ENCODE assay signal across 1 cellular context in the genomic region with DNA sequence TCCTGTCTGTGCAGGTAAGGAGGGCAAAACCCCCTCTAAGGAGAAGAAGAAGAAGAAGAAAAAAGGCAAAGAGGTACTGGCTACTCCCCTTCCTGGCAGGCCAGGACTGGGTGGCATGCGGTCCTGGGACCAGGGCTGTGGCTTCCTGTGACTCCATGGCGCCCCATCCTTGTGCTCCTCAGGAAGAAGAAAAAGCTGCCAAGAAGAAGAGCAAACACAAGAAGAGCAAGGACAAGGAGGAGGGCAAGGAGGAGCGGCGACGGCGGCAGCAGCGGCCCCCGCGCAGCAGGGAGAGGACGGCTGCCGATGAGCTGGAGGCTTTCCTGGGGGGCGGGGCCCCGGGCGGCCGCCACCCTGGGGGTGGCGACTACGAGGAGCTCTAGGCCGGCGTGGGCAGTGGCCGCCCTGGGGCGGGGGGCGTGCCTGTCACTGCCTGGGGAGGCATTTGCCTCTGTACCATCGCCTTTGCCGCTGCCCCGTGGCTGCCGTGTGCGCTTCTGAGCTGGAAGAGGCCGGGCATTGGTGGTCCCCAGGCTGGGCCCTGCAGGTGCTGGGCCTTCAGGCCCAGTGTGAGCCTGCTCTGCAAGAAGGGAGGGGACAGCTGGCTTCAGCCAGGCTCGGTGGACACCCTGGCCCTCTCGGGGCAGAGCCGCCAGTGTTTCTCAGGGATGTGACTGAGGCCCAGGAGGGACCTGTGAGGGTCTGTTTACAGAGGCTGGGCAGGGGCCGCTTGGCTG.
TF ChIP-seq lines count a peak whose summit lies in the region.

No MANE protein-coding gene starts in this region.

TF ChIP-seq in HEK293, 187 proteins besides CTCF, POLR2A, EP300 and RAD21 (continued from another document):
- TF ChIP-seq ZNF37A (tag by site-specific recombination; IDR thresholded peaks at IDR 0.05) (no peak), ZBTB17 (tag by site-specific recombination; IDR thresholded peaks at IDR 0.05) (no peak; the same call in 1 of the 2 replicates), KLF1 (tag by site-specific recombination; IDR thresholded peaks at IDR 0.05) (peak; percentile 77), SCRT1 (tag by site-specific recombination; IDR thresholded peaks at IDR 0.05; ENCODE audit: borderline replicate concordance) (no peak), SETDB1 (IDR thresholded peaks at IDR 0.05; ENCODE audit: insufficient read length, low read length) (no peak), ZIC2 (tag by site-specific recombination; IDR thresholded peaks at IDR 0.05) (peak; percentile 86), TCF7L2 (IDR thresholded peaks at IDR 0.05; ENCODE audit: borderline replicate concordance, low read depth, low read length) (no peak), ZFP41 (tag by site-specific recombination; IDR thresholded peaks at IDR 0.05; ENCODE audit: borderline replicate concordance) (no peak), ZNF138 (tag by site-specific recombination; IDR thresholded peaks at IDR 0.05; ENCODE audit: borderline replicate concordance) (no peak), ZNF623 (tag by site-specific recombination; IDR thresholded peaks at IDR 0.05) (no peak), ZNF350 (tag by site-specific recombination; IDR thresholded peaks at IDR 0.05) (no peak), KLF8 (tag by site-specific recombination; IDR thresholded peaks at IDR 0.05) (peak; percentile 48; the same call in 1 of the 2 replicates), ZNF19 (tag by site-specific recombination; IDR thresholded peaks at IDR 0.05; ENCODE audit: low read depth) (no peak), ZNF175 (tag by site-specific recombination; IDR thresholded peaks at IDR 0.05) (no peak), SP2 (tag by site-specific recombination; IDR thresholded peaks at IDR 0.05) (peak; percentile 40)
- TF ChIP-seq, protein P1, sequence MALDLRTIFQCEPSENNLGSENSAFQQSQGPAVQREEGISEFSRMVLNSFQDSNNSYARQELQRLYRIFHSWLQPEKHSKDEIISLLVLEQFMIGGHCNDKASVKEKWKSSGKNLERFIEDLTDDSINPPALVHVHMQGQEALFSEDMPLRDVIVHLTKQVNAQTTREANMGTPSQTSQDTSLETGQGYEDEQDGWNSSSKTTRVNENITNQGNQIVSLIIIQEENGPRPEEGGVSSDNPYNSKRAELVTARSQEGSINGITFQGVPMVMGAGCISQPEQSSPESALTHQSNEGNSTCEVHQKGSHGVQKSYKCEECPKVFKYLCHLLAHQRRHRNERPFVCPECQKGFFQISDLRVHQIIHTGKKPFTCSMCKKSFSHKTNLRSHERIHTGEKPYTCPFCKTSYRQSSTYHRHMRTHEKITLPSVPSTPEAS (tag by site-specific recombination; IDR thresholded peaks at IDR 0.05) = no peak
- TF ChIP-seq, protein P2, sequence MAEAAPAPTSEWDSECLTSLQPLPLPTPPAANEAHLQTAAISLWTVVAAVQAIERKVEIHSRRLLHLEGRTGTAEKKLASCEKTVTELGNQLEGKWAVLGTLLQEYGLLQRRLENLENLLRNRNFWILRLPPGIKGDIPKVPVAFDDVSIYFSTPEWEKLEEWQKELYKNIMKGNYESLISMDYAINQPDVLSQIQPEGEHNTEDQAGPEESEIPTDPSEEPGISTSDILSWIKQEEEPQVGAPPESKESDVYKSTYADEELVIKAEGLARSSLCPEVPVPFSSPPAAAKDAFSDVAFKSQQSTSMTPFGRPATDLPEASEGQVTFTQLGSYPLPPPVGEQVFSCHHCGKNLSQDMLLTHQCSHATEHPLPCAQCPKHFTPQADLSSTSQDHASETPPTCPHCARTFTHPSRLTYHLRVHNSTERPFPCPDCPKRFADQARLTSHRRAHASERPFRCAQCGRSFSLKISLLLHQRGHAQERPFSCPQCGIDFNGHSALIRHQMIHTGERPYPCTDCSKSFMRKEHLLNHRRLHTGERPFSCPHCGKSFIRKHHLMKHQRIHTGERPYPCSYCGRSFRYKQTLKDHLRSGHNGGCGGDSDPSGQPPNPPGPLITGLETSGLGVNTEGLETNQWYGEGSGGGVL (tag by site-specific recombination; IDR thresholded peaks at IDR 0.05) = no peak
- TF ChIP-seq, protein P3, sequence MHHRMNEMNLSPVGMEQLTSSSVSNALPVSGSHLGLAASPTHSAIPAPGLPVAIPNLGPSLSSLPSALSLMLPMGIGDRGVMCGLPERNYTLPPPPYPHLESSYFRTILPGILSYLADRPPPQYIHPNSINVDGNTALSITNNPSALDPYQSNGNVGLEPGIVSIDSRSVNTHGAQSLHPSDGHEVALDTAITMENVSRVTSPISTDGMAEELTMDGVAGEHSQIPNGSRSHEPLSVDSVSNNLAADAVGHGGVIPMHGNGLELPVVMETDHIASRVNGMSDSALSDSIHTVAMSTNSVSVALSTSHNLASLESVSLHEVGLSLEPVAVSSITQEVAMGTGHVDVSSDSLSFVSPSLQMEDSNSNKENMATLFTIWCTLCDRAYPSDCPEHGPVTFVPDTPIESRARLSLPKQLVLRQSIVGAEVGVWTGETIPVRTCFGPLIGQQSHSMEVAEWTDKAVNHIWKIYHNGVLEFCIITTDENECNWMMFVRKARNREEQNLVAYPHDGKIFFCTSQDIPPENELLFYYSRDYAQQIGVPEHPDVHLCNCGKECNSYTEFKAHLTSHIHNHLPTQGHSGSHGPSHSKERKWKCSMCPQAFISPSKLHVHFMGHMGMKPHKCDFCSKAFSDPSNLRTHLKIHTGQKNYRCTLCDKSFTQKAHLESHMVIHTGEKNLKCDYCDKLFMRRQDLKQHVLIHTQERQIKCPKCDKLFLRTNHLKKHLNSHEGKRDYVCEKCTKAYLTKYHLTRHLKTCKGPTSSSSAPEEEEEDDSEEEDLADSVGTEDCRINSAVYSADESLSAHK (tag by site-specific recombination; IDR thresholded peaks at IDR 0.05) = no peak; the same call in none of the 2 replicates
- TF ChIP-seq, protein P4, sequence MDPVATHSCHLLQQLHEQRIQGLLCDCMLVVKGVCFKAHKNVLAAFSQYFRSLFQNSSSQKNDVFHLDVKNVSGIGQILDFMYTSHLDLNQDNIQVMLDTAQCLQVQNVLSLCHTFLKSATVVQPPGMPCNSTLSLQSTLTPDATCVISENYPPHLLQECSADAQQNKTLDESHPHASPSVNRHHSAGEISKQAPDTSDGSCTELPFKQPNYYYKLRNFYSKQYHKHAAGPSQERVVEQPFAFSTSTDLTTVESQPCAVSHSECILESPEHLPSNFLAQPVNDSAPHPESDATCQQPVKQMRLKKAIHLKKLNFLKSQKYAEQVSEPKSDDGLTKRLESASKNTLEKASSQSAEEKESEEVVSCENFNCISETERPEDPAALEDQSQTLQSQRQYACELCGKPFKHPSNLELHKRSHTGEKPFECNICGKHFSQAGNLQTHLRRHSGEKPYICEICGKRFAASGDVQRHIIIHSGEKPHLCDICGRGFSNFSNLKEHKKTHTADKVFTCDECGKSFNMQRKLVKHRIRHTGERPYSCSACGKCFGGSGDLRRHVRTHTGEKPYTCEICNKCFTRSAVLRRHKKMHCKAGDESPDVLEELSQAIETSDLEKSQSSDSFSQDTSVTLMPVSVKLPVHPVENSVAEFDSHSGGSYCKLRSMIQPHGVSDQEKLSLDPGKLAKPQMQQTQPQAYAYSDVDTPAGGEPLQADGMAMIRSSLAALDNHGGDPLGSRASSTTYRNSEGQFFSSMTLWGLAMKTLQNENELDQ (tag by site-specific recombination; IDR thresholded peaks at IDR 0.05; ENCODE audit: low read depth) = no peak
TF ChIP-seq in HEK293: peak in this region for 11.
